1 cellular context compared by ENCODE assay signal in the genomic region with DNA sequence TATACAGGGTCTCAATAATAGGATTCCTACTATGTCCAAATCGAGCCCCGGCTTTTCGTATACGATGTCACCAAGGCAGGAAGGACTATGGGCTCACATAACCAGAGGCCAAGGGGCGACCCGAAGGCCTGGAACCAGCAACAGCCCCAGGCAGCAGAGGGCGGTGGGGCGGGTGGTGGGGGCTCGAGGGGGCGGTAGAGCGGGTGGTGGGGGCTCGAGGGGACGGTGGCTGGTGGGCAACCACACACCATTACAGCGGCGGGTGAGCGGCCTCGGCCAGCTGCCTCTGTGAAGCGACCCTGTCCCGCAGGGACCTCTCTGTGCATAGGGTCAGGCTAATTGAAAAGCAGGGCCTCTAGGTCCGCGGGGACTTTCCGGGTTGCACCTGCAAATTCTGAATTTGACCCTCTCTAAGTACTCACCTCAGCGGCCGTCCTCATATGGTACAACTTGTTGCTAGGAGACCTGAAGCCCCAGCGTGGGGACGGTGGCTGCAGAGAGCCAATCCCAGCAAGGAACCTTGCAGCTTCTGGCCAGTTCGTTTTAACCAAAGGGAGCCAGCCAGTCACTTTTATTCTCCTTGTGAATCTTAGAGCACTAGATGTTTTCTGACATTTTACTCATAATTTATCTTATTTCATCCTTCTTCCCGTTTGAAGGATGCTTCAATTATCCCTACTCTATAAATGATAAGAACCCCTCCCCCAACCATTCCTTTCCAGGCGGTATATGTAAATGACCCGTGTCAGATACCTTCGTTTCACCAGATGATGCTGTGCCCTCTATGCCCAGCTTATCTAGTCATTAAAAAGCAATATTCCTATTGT.
TF ChIP-seq lines count a peak whose summit lies in the region.

A gene with protein sequence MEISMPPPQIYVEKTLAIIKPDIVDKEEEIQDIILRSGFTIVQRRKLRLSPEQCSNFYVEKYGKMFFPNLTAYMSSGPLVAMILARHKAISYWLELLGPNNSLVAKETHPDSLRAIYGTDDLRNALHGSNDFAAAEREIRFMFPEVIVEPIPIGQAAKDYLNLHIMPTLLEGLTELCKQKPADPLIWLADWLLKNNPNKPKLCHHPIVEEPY (minus strand): TSS at position 480 of the 827 bp plus-strand sequence. CDS start 648 bp downstream, outside the sequence.

TF ChIP-seq in WTC11, 78 proteins besides CTCF, POLR2A, EP300 and RAD21 (continued from another document):
- TF ChIP-seq, protein P1, sequence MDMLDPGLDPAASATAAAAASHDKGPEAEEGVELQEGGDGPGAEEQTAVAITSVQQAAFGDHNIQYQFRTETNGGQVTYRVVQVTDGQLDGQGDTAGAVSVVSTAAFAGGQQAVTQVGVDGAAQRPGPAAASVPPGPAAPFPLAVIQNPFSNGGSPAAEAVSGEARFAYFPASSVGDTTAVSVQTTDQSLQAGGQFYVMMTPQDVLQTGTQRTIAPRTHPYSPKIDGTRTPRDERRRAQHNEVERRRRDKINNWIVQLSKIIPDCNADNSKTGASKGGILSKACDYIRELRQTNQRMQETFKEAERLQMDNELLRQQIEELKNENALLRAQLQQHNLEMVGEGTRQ (CRISPR knock-in tag; IDR thresholded peaks at IDR 0.05): no peak
- TF ChIP-seq NR2C2 (CRISPR knock-in tag; IDR thresholded peaks at IDR 0.05) (no peak), NFE2L1 (CRISPR knock-in tag; IDR thresholded peaks at IDR 0.05) (no peak), OVOL2 (CRISPR knock-in tag; IDR thresholded peaks at IDR 0.05; ENCODE audit: borderline replicate concordance) (no peak)
